Comparison of ENCODE assay signal across 8 cellular contexts in the genomic region with DNA sequence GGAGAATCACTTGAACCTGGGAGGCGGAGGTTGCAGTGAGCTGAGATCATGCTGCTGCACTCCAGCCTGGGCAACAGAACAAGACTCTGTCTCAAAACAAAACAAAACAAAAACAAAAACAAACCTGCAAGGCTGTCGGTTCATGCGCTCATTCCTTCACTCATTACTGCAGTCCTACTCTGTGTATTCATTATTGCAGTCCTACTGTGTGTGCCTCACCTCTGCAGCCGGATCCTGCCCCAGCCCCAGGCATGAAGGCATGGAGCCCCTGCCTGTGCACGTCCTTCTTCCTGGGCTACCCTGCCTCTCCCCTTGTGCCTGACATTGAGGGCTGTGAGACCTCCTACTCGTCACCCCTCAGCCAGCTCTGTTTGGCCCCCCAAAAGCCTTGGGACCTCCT.
"Had no signal": no experiment of that assay in that cellular context is flagged by ENCODE, and none has a peak within 500 bp of the region (broad histone marks: within the 10 kb centered on the region; RNA-seq: fewer than 3 reads in every experiment).

No MANE protein-coding gene starts in this region.

- H3K27ac Mint-ChIP-seq: activated CD8-positive, alpha-beta T cell treated with anti-CD3 and anti-CD28 coated beads for 36 hours; activated naive CD8-positive, alpha-beta T cell; activated T-helper 1 cell treated with anti-CD3 and anti-CD28 coated beads, Interleukin-12 subunit alpha, Interleukin-12 subunit beta, Interleukin-2, Interleukin-4 antibody, amounts not matched to agents 30 ng/mL and 10 ng/mL and 1 ng/mL, durations not matched to agents 14 hours and 24 hours and 36 hours; T-helper 2 cell treated with Interferon-gamma antibody and Interleukin-4, amounts not matched to agents 5 μg/mL and 100 μg/mL, for 36 hours had no signal

- H3K27ac ChIP-seq: KMS-11, SJSA1 had no signal

- H3K4me3 ChIP-seq: SJSA1 had no signal

- H3K9ac ChIP-seq: KMS-11 had no signal

- H3K36me3 Mint-ChIP-seq: activated naive CD8-positive, alpha-beta T cell; brain had no signal

- H3K4me1 Mint-ChIP-seq: central memory CD8-positive, alpha-beta T cell had no signal

- H3K9me3 Mint-ChIP-seq: activated CD8-positive, alpha-beta T cell treated with anti-CD3 and anti-CD28 coated beads for 36 hours; activated T-helper 1 cell treated with anti-CD3 and anti-CD28 coated beads, Interleukin-12 subunit alpha, Interleukin-12 subunit beta, Interleukin-2, Interleukin-4 antibody, amounts not matched to agents 30 ng/mL and 10 ng/mL and 1 ng/mL, durations not matched to agents 14 hours and 24 hours and 36 hours; brain; central memory CD8-positive, alpha-beta T cell; T-helper 2 cell treated with Interferon-gamma antibody and Interleukin-4, amounts not matched to agents 5 μg/mL and 100 μg/mL, for 36 hours had no signal

- H3K4me3 Mint-ChIP-seq: activated CD8-positive, alpha-beta T cell treated with anti-CD3 and anti-CD28 coated beads for 36 hours; activated naive CD8-positive, alpha-beta T cell; activated T-helper 1 cell treated with anti-CD3 and anti-CD28 coated beads, Interleukin-12 subunit alpha, Interleukin-12 subunit beta, Interleukin-2, Interleukin-4 antibody, amounts not matched to agents 30 ng/mL and 10 ng/mL and 1 ng/mL, durations not matched to agents 14 hours and 24 hours and 36 hours; brain; central memory CD8-positive, alpha-beta T cell; T-helper 2 cell treated with Interferon-gamma antibody and Interleukin-4, amounts not matched to agents 5 μg/mL and 100 μg/mL, for 36 hours had no signal

- H3K9me3 ChIP-seq: SJSA1 had no signal

- H3K36me3 ChIP-seq: SJSA1 had no signal

- H3K27me3 ChIP-seq: SJSA1 had no signal

- H3K27me3 Mint-ChIP-seq: activated CD8-positive, alpha-beta T cell treated with anti-CD3 and anti-CD28 coated beads for 36 hours; activated naive CD8-positive, alpha-beta T cell; central memory CD8-positive, alpha-beta T cell had no signal
